17 cellular contexts compared by ENCODE assay signal in the genomic region with DNA sequence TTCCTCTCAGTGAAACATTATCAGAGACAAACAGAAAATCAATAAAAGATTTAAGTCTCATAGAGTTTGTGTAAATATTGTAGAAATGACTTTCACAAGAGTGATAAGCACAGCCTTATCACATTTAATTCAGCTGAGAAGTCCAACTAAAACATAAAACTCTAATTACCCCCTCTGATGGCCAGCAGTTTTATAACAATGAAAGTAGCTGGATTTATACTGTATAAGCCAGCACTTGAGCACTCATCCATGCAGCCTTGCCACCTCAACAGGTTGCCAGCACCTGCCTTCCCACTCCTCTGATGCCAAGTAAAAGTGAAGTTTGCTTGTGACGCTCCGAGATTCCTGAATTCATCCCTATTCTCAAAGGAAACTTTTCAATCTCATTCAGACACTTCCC.
A peak's percentile ranks its signal among the peaks of the same experiment; 100 is the strongest.
DNase-seq lines count a peak whose midpoint lies in the region; FAIRE-seq and TF ChIP-seq lines count a peak whose summit lies in the region.
"Had no signal": no experiment of that assay in that cellular context is flagged by ENCODE, and none has a peak within 500 bp of the region (broad histone marks: within the 10 kb centered on the region; RNA-seq: fewer than 3 reads in every experiment).

No MANE protein-coding gene starts in this region.

- intact Hi-C loops in kidney (cut with DNase I) = no loop called here

- TF ChIP-seq CTCF in chondrocyte (IDR thresholded peaks at IDR 0.05) (peak; percentile 55), kidney (IDR thresholded peaks at IDR 0.05; ENCODE audit: borderline replicate concordance, extremely low read depth, insufficient read depth) (no peak)

- no peaks in the 10 kb centered on the region for H3K36me3 ChIP-seq in kidney (ENCODE audit: control insufficient read depth in 1 of 2, insufficient read depth in 2 of 2, low read length in 2 of 2)

- no peak for FAIRE-seq in kidney (lab: Jason Lieb, UNC)

- peaks cover 2% of the 10 kb centered on the region for H3K27me3 Mint-ChIP-seq in chondrocyte (ENCODE audit: low read depth)

- peaks cover 17% of the 10 kb centered on the region for H3K4me1 Mint-ChIP-seq in chondrocyte (ENCODE audit: low read depth)

- no peak overlapping the region for H3K9ac ChIP-seq in kidney (ENCODE audit: low read length in 2 of 2)

- H3K27ac ChIP-seq in kidney (ENCODE audit: low read depth in 2 of 2, low read length in 2 of 2) = no peak overlapping the region
- H3K27ac ChIP-seq: SK-N-MC had no signal

- H3K4me3 ChIP-seq in kidney (ENCODE audit: low read length in 2 of 2) = no peak overlapping the region
- H3K4me3 ChIP-seq: lung, SK-N-MC had no signal

- peaks cover 10% of the 10 kb centered on the region for H3K9me3 Mint-ChIP-seq in chondrocyte (ENCODE audit: low read depth)

- H3K36me3 Mint-ChIP-seq in chondrocyte (ENCODE audit: low read depth) = peaks cover 8% of the 10 kb centered on the region

- H3K9me3 ChIP-seq in kidney (ENCODE audit: control insufficient read depth in 1 of 2, low read length in 2 of 2) = peaks cover 0 to 6% of the 10 kb centered on the region in 2 donors

- no peaks in the 10 kb centered on the region for H3K4me1 ChIP-seq in kidney (ENCODE audit: control insufficient read depth in 1 of 2, insufficient read depth in 1 of 2, low read depth in 1 of 2, low read length in 2 of 2)

- H3K4me3 Mint-ChIP-seq in chondrocyte (ENCODE audit: unreplicated experiment) = no peak overlapping the region
- H3K4me3 Mint-ChIP-seq: activated T-cell treated with anti-CD3 and anti-CD28 coated beads, Interleukin-2, amount 50 U/mL, for 24 hours had no signal

- peak; percentile 31 for DNase-seq in NCI-H82 (lab: John Stamatoyannopoulos, UW)
- no peak for DNase-seq in NCI-H82 treated with DMSO at 0.1 percent for 48 hours (lab: John Stamatoyannopoulos, UW; ENCODE audit: unreplicated experiment)
- DNase-seq in NCI-H526 (lab: John Stamatoyannopoulos, UW) = peak; percentile 22 to 70
- no peak for DNase-seq in chondrocyte (ENCODE audit: low spot score)
- peak; percentile 4 for DNase-seq in superior temporal gyrus (ENCODE audit: extremely low spot score)
- no peak for DNase-seq in kidney
- no peak for DNase-seq in HuH-7 (ENCODE audit: low spot score)
- no peak for DNase-seq in NK-92 treated with Interleukin-12 subunit alpha and Interleukin-12 subunit beta, amount 100 ng/mL, for 24 hours (lab: John Stamatoyannopoulos, UW)
- DNase-seq: ACHN; activated CD4-positive, alpha-beta T cell treated with anti-CD3 and anti-CD28 coated beads for 4 hours; activated T-cell treated with anti-CD3 and anti-CD28 coated beads, Interleukin-2, amount 50 U/mL, for 24 hours; amygdala; effector memory CD4-positive, alpha-beta T cell; NCI-H446; stimulated activated CD4-positive, alpha-beta T cell treated with anti-CD3 and anti-CD28 coated beads, Interleukin-12 subunit alpha, Interleukin-12 subunit beta, amount 100 ng/mL, for 4 hours had no signal

- H3K27ac Mint-ChIP-seq in chondrocyte (ENCODE audit: unreplicated experiment) = no peak overlapping the region
- H3K27ac Mint-ChIP-seq: activated T-cell treated with anti-CD3 and anti-CD28 coated beads, Interleukin-2, amount 50 U/mL, for 24 hours had no signal

Comparison
In these comparisons a context has a peak if more than half of its experiments do, and no peak if none do; other contexts are left out.
1. DNase-seq: peak in NCI-H82 (single experiment), NCI-H526 (2 of 2) and superior temporal gyrus (single experiment); none in NCI-H82 treated with DMSO at 0.1 percent for 48 hours (single experiment), chondrocyte (single experiment), kidney (single experiment), HuH-7 (single experiment) and NK-92 treated with Interleukin-12 subunit alpha and Interleukin-12 subunit beta, amount 100 ng/mL, for 24 hours (single experiment).